In genomic region chr5:172645271-172645670, GRCh38 we compare ENCODE assay signal across 27 cellular contexts. TPM values are rescaled to one million over a fixed set of nuclear protein-coding genes. Genes with fewer than 3 reads are reported as not detected.
DNase-seq lines count a peak whose midpoint lies in the region; ATAC-seq and TF ChIP-seq lines count a peak whose summit lies in the region.
"Had no signal": no experiment of that assay in that cellular context is flagged by ENCODE, and none has a peak within 500 bp of the region (broad histone marks: within the 10 kb centered on the region; RNA-seq: fewer than 3 reads in every experiment).

No MANE protein-coding gene starts in this region.

- H3K27ac ChIP-seq in muscle layer of colon (ENCODE audit: low read depth, low read length) (peak overlapping the region; percentile 75), stomach smooth muscle (ENCODE audit: low read length) (peak overlapping the region; percentile 75)
- H3K27ac ChIP-seq: left lung had no signal

- peaks cover 0 to 9% of the 10 kb centered on the region in 2 donors for H3K36me3 Mint-ChIP-seq in CD14-positive monocyte
- H3K36me3 Mint-ChIP-seq in stimulated activated naive B cell treated with anti-CD40 and anti-IgM and Interleukin-4, amounts not matched to agents 10 μg/mL and 1 μg/mL and 100 μg/mL, for 72 hours = no peaks in the 10 kb centered on the region
- H3K36me3 Mint-ChIP-seq: activated CD4-positive, alpha-beta memory T cell treated with anti-CD3 and anti-CD28 coated beads for 36 hours; activated naive CD4-positive, alpha-beta T cell treated with anti-CD3 and anti-CD28 coated beads, Interleukin-2, amount 50 U/mL, for 24 hours; immature natural killer cell; naive B cell had no signal

- H3K4me3 Mint-ChIP-seq in CD14-positive monocyte = no peak overlapping the region
- no peak overlapping the region for H3K4me3 Mint-ChIP-seq in stimulated activated naive B cell treated with anti-CD40 and anti-IgM and Interleukin-4, amounts not matched to agents 10 μg/mL and 1 μg/mL and 100 μg/mL, for 72 hours
- H3K4me3 Mint-ChIP-seq: activated CD4-positive, alpha-beta memory T cell treated with anti-CD3 and anti-CD28 coated beads for 36 hours; activated naive CD4-positive, alpha-beta T cell treated with anti-CD3 and anti-CD28 coated beads, Interleukin-2, amount 50 U/mL, for 24 hours; dendritic cell treated with granulocyte-macrophage colony-stimulating factor and Interleukin-4, amounts not matched to agents 40 ng/mL and 50 ng/mL, for 4 days; endodermal cell; immature natural killer cell; naive B cell; stimulated activated naive CD8-positive, alpha-beta T cell treated with anti-CD3 and anti-CD28 coated beads, Interleukin-15, Interleukin-2, amounts not matched to agents 100 ng/mL and 50 ng/mL, for 24 hours; T-helper 17 cell had no signal

- peaks cover 18 to 34% (median 23%) of the 10 kb centered on the region in 3 donors for H3K27me3 Mint-ChIP-seq in CD14-positive monocyte (ENCODE audit: low read depth in 3 of 3)
- peaks cover 30 to 37% of the 10 kb centered on the region in 2 donors for H3K27me3 Mint-ChIP-seq in stimulated activated naive B cell treated with anti-CD40 and anti-IgM and Interleukin-4, amounts not matched to agents 10 μg/mL and 1 μg/mL and 100 μg/mL, for 72 hours

- H3K9ac ChIP-seq in muscle layer of colon (ENCODE audit: low read length) (no peak overlapping the region), stomach smooth muscle (ENCODE audit: low read length in 2 of 2) (no peak overlapping the region)

- H3K27ac Mint-ChIP-seq in CD14-positive monocyte = no peak overlapping the region
- no peak overlapping the region for H3K27ac Mint-ChIP-seq in stimulated activated naive B cell treated with anti-CD40 and anti-IgM and Interleukin-4, amounts not matched to agents 10 μg/mL and 1 μg/mL and 100 μg/mL, for 72 hours
- H3K27ac Mint-ChIP-seq: activated CD4-positive, alpha-beta memory T cell treated with anti-CD3 and anti-CD28 coated beads for 36 hours; activated naive CD4-positive, alpha-beta T cell treated with anti-CD3 and anti-CD28 coated beads, Interleukin-2, amount 50 U/mL, for 24 hours; dendritic cell treated with granulocyte-macrophage colony-stimulating factor and Interleukin-4, amounts not matched to agents 40 ng/mL and 50 ng/mL, for 4 days; endodermal cell; immature natural killer cell; stimulated activated naive CD8-positive, alpha-beta T cell treated with anti-CD3 and anti-CD28 coated beads, Interleukin-15, Interleukin-2, amounts not matched to agents 100 ng/mL and 50 ng/mL, for 24 hours; T-helper 17 cell had no signal

- peaks cover 56% of the 10 kb centered on the region for H3K4me1 Mint-ChIP-seq in CD14-positive monocyte
- H3K4me1 Mint-ChIP-seq in stimulated activated naive B cell treated with anti-CD40 and anti-IgM and Interleukin-4, amounts not matched to agents 10 μg/mL and 1 μg/mL and 100 μg/mL, for 72 hours = peaks cover 19 to 38% of the 10 kb centered on the region in 2 donors

- H3K9me3 ChIP-seq in muscle layer of colon (ENCODE audit: low read length) = no peaks in the 10 kb centered on the region
- H3K9me3 ChIP-seq in stomach smooth muscle (ENCODE audit: control insufficient read depth in 2 of 2, low read length in 2 of 2) = no peaks in the 10 kb centered on the region
- H3K9me3 ChIP-seq: left lung, thyroid gland had no signal

- H3K4me1 ChIP-seq in muscle layer of colon (ENCODE audit: insufficient read depth, low read length) = peaks cover 81% of the 10 kb centered on the region
- H3K4me1 ChIP-seq in stomach smooth muscle (ENCODE audit: control insufficient read depth, insufficient read depth, low read length) = peaks cover 76% of the 10 kb centered on the region

- peak; percentile 13 for DNase-seq in CD14-positive monocyte (ENCODE audit: low spot score)
- DNase-seq in NCI-H1105 treated with DMSO at 0.1 percent for 48 hours (lab: John Stamatoyannopoulos, UW) = no peak
- DNase-seq in stimulated activated naive B cell treated with anti-CD40 and anti-IgM and Interleukin-4, amounts not matched to agents 10 μg/mL and 1 μg/mL and 100 μg/mL, for 72 hours = no peak
- DNase-seq in left lobe of liver (ENCODE audit: low spot score) = no peak
- DNase-seq: activated CD4-positive, alpha-beta memory T cell treated with anti-CD3 and anti-CD28 coated beads for 36 hours; activated CD4-positive, CD25-positive, alpha-beta regulatory T cell treated with anti-CD3 and anti-CD28 coated beads, Interleukin-2, amount 50 U/mL, for 72 hours; activated CD8-positive, alpha-beta memory T cell treated with anti-CD3 and anti-CD28 coated beads, Interleukin-2, amount 50 U/mL, for 4 hours; C1 segment of cervical spinal cord; caudate nucleus; endodermal cell; hypothalamus; immature natural killer cell; left lung; naive B cell; NCI-H1092 treated with DMSO at 0.1 percent for 48 hours; NCI-H2029 treated with DMSO at 0.1 percent for 48 hours; NCI-H345; NCI-H748 treated with DMSO at 0.1 percent for 48 hours; nucleus accumbens; T-helper 17 cell; thyroid gland had no signal

- H3K36me3 ChIP-seq in muscle layer of colon (ENCODE audit: insufficient read depth, low read length) (peaks cover 28% of the 10 kb centered on the region), stomach smooth muscle (ENCODE audit: control insufficient read depth in 2 of 2, insufficient read depth in 2 of 2, low read length in 2 of 2) (peaks cover 0 to 6% of the 10 kb centered on the region in 2 donors)
- H3K36me3 ChIP-seq: left lung, thyroid gland had no signal

- H3K27me3 ChIP-seq in muscle layer of colon (ENCODE audit: control insufficient read depth in 1 of 2, insufficient read depth in 2 of 2, low read length in 2 of 2) = no peaks in the 10 kb centered on the region
- H3K27me3 ChIP-seq in stomach smooth muscle (ENCODE audit: control insufficient read depth in 1 of 2, insufficient read depth in 2 of 2, low read length in 2 of 2) = no peaks in the 10 kb centered on the region
- H3K27me3 ChIP-seq: thyroid gland had no signal

- no peak for TF ChIP-seq CTCF in CD14-positive monocyte (IDR thresholded peaks at IDR 0.05)

- ATAC-seq in SK-N-SH treated with all-trans-retinoic acid at 6 μM for 48 hours = no peak
- ATAC-seq in stimulated activated naive B cell treated with anti-CD40 and anti-IgM and Interleukin-4, amounts not matched to agents 10 μg/mL and 1 μg/mL and 100 μg/mL, for 72 hours (replicated peaks) = no peak
- ATAC-seq in left lobe of liver = no peak
- ATAC-seq: left lung, T-helper 17 cell had no signal

- no peaks in the 10 kb centered on the region for H3K9me3 Mint-ChIP-seq in CD14-positive monocyte
- no peaks in the 10 kb centered on the region for H3K9me3 Mint-ChIP-seq in stimulated activated naive B cell treated with anti-CD40 and anti-IgM and Interleukin-4, amounts not matched to agents 10 μg/mL and 1 μg/mL and 100 μg/mL, for 72 hours
- H3K9me3 Mint-ChIP-seq: activated CD4-positive, alpha-beta memory T cell treated with anti-CD3 and anti-CD28 coated beads for 36 hours; activated naive CD4-positive, alpha-beta T cell treated with anti-CD3 and anti-CD28 coated beads, Interleukin-2, amount 50 U/mL, for 24 hours; dendritic cell treated with granulocyte-macrophage colony-stimulating factor and Interleukin-4, amounts not matched to agents 40 ng/mL and 50 ng/mL, for 4 days; endodermal cell; immature natural killer cell; stimulated activated naive CD8-positive, alpha-beta T cell treated with anti-CD3 and anti-CD28 coated beads, Interleukin-15, Interleukin-2, amounts not matched to agents 100 ng/mL and 50 ng/mL, for 24 hours had no signal

- no peak overlapping the region for H3K4me3 ChIP-seq in muscle layer of colon (ENCODE audit: low read depth in 1 of 2, low read length in 2 of 2)
- peak overlapping the region in 1 of 2 donors; percentile 29 for H3K4me3 ChIP-seq in stomach smooth muscle (ENCODE audit: low read length in 2 of 2)
- H3K4me3 ChIP-seq: left lung, thyroid gland had no signal

- intact Hi-C loops in CD14-positive monocyte (cut with micrococcal nuclease) = no loop called here

TF ChIP-seq in SK-N-SH treated with all-trans-retinoic acid at 6 μM for 48 hours, 23 proteins besides CTCF, POLR2A, EP300 and RAD21:
- TF ChIP-seq, protein P1, sequence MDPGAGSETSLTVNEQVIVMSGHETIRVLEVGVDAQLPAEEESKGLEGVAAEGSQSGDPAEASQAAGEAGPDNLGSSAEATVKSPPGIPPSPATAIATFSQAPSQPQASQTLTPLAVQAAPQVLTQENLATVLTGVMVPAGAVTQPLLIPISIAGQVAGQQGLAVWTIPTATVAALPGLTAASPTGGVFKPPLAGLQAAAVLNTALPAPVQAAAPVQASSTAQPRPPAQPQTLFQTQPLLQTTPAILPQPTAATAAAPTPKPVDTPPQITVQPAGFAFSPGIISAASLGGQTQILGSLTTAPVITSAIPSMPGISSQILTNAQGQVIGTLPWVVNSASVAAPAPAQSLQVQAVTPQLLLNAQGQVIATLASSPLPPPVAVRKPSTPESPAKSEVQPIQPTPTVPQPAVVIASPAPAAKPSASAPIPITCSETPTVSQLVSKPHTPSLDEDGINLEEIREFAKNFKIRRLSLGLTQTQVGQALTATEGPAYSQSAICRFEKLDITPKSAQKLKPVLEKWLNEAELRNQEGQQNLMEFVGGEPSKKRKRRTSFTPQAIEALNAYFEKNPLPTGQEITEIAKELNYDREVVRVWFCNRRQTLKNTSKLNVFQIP (CRISPR knock-in tag; IDR thresholded peaks at IDR 0.05; ENCODE audit: borderline replicate concordance, low read depth) = no peak
- TF ChIP-seq ZNF70 (CRISPR knock-in tag; IDR thresholded peaks at IDR 0.05) = peak; percentile 34; the same call in 1 of the 2 replicates

RNA-seq across cellular contexts. Expression of gene NEURL1B, which starts 4.2 kb away (rescaled TPM):
- not detected for polyA plus RNA-seq in CD14-positive monocyte
- 9.5 TPM for total RNA-seq in left lobe of liver
